Comparison of ENCODE assay signal across 12 cellular contexts in genomic region chr18:48990497-48991298, GRCh38. TPM values are rescaled to one million over a fixed set of nuclear protein-coding genes. Genes with fewer than 3 reads are reported as not detected.
DNase-seq lines count a peak whose midpoint lies in the region; ATAC-seq, FAIRE-seq and TF ChIP-seq lines count a peak whose summit lies in the region.
"Had no signal": no experiment of that assay in that cellular context is flagged by ENCODE, and none has a peak within 500 bp of the region (broad histone marks: within the 10 kb centered on the region; RNA-seq: fewer than 3 reads in every experiment).

No MANE protein-coding gene starts in this region.

- H3K36me3 Mint-ChIP-seq in activated CD8-positive, alpha-beta T cell treated with anti-CD3 and anti-CD28 coated beads, Interleukin-2, amount 10 ng/mL, durations not matched to agents 7 days and 5 days (ENCODE audit: low read depth) = no peaks in the 10 kb centered on the region

- H3K36me3 ChIP-seq in left ventricle myocardium inferior (no peaks in the 10 kb centered on the region), small intestine (ENCODE audit: control insufficient read depth in 2 of 2, insufficient read depth in 2 of 2, low read length in 2 of 2) (no peaks in the 10 kb centered on the region)

- H3K27ac ChIP-seq in left ventricle myocardium inferior (replicated peaks) = peak overlapping the region; percentile 23
- no peak overlapping the region for H3K27ac ChIP-seq in small intestine (ENCODE audit: low read depth in 1 of 2, low read length in 1 of 2)

- POLR2A ChIA-PET in activated CD8-positive, alpha-beta T cell treated with anti-CD3 and anti-CD28 coated beads, Interleukin-2, amount 10 ng/mL, durations not matched to agents 7 days and 5 days (lab: Charles Lee) = no interaction called here

- H3K27ac Mint-ChIP-seq in activated CD8-positive, alpha-beta T cell treated with anti-CD3 and anti-CD28 coated beads, Interleukin-2, amount 10 ng/mL, durations not matched to agents 7 days and 5 days = no peak overlapping the region

- no peaks in the 10 kb centered on the region for H3K9me3 ChIP-seq in left ventricle myocardium inferior (replicated peaks)
- no peaks in the 10 kb centered on the region for H3K9me3 ChIP-seq in small intestine (ENCODE audit: control insufficient read depth, low read depth)

- no peak overlapping the region for H3K4me3 Mint-ChIP-seq in activated CD8-positive, alpha-beta T cell treated with anti-CD3 and anti-CD28 coated beads, Interleukin-2, amount 10 ng/mL, durations not matched to agents 7 days and 5 days

- TF ChIP-seq CTCF in left ventricle myocardium inferior (IDR thresholded peaks at IDR 0.05; ENCODE audit: borderline replicate concordance) = no peak

- peaks cover 47% of the 10 kb centered on the region for H3K4me1 ChIP-seq in left ventricle myocardium inferior
- peaks cover 0 to 4% of the 10 kb centered on the region in 2 donors for H3K4me1 ChIP-seq in small intestine (ENCODE audit: control insufficient read depth in 2 of 2, insufficient read depth in 1 of 2, low read depth in 1 of 2, low read length in 1 of 2)

- peak; percentile 17 for ATAC-seq in activated CD8-positive, alpha-beta T cell treated with anti-CD3 and anti-CD28 coated beads, Interleukin-2, amount 10 ng/mL, durations not matched to agents 7 days and 5 days
- ATAC-seq in GM19455 (IDR thresholded peaks at IDR 0.05; ENCODE audit: unreplicated experiment) (no peak), GM21360 (IDR thresholded peaks at IDR 0.05; ENCODE audit: unreplicated experiment) (no peak)
- no peak for ATAC-seq in activated CD4-positive, CD25-positive, alpha-beta regulatory T cell treated with anti-CD3 and anti-CD28 coated beads, Interleukin-2, amount 50 U/mL, for 24 hours
- ATAC-seq: left colon had no signal

- no peaks in the 10 kb centered on the region for H3K9me3 Mint-ChIP-seq in activated CD8-positive, alpha-beta T cell treated with anti-CD3 and anti-CD28 coated beads, Interleukin-2, amount 10 ng/mL, durations not matched to agents 7 days and 5 days (ENCODE audit: insufficient read depth)

- H3K27me3 Mint-ChIP-seq in activated CD8-positive, alpha-beta T cell treated with anti-CD3 and anti-CD28 coated beads, Interleukin-2, amount 10 ng/mL, durations not matched to agents 7 days and 5 days (ENCODE audit: low read depth) = peaks cover 8% of the 10 kb centered on the region

- H3K4me3 ChIP-seq in left ventricle myocardium inferior = no peak overlapping the region
- H3K4me3 ChIP-seq in small intestine (ENCODE audit: low read depth in 1 of 2, low read length in 2 of 2) = no peak overlapping the region

- 82 to 86% (median 85%) methylated on average over 15 of the region's 15 CpGs for WGBS in small intestine, 3 donors

- H3K4me1 Mint-ChIP-seq in activated CD8-positive, alpha-beta T cell treated with anti-CD3 and anti-CD28 coated beads, Interleukin-2, amount 10 ng/mL, durations not matched to agents 7 days and 5 days (ENCODE audit: low read depth) = no peaks in the 10 kb centered on the region

- DNase-seq in HCEC 1CT (peak; percentile 67), left ventricle myocardium inferior (no peak), small intestine (peak; percentile 57), NCI-H1694 (lab: John Stamatoyannopoulos, UW) (no peak)
- no peak for DNase-seq in activated CD8-positive, alpha-beta T cell treated with anti-CD3 and anti-CD28 coated beads, Interleukin-2, amount 10 ng/mL, durations not matched to agents 7 days and 5 days
- DNase-seq: activated CD8-positive, alpha-beta memory T cell treated with anti-CD3 and anti-CD28 coated beads, Interleukin-2, amount 50 U/mL, for 4 hours; cortex of kidney; GDM1; left colon had no signal

- intact Hi-C loops in left ventricle myocardium inferior (cut with micrococcal nuclease) = no loop called here

- no peak for FAIRE-seq in small intestine (lab: Jason Lieb, UNC)

- CTCF ChIA-PET in activated CD8-positive, alpha-beta T cell treated with anti-CD3 and anti-CD28 coated beads, Interleukin-2, amount 10 ng/mL, durations not matched to agents 7 days and 5 days (lab: Charles Lee) = no interaction called here

- H3K27me3 ChIP-seq in left ventricle myocardium inferior (ENCODE audit: low read depth) (no peaks in the 10 kb centered on the region), small intestine (ENCODE audit: control insufficient read depth in 2 of 2, insufficient read depth in 2 of 2, low read length in 2 of 2) (no peaks in the 10 kb centered on the region)

RNA-seq across cellular contexts. Expression of gene SMAD7, which starts 39.9 kb away (rescaled TPM):
- 10 to 100 TPM; 23.8 to 24.1 TPM for total RNA-seq in activated CD8-positive, alpha-beta T cell treated with anti-CD3 and anti-CD28 coated beads, Interleukin-2, amount 10 ng/mL, durations not matched to agents 7 days and 5 days
- total RNA-seq in left ventricle myocardium inferior = 19.3 TPM
- polyA plus RNA-seq in small intestine = 10 to 100 TPM; 17.2 to 24.0 (median 18.3) TPM

Comparison
In these comparisons a context has a peak if more than half of its experiments do, and no peak if none do; other contexts are left out.
1. DNase-seq: peak in HCEC 1CT (single experiment) and small intestine (single experiment); none in activated CD8-positive, alpha-beta T cell treated with anti-CD3 and anti-CD28 coated beads, Interleukin-2, amount 10 ng/mL, durations not matched to agents 7 days and 5 days (single experiment), left ventricle myocardium inferior (single experiment) and NCI-H1694 (single experiment).